Comparison of ENCODE assay signal across 9 cellular contexts in genomic region chr1:90945287-90945686, GRCh38.
"Had no signal": no experiment of that assay in that cellular context is flagged by ENCODE, and none has a peak within 500 bp of the region (broad histone marks: within the 10 kb centered on the region; RNA-seq: fewer than 3 reads in every experiment).

No MANE protein-coding gene starts in this region.

- H3K9ac ChIP-seq: GM23248 had no signal

- H3K27ac Mint-ChIP-seq: HFFc6 had no signal

- H3K9me3 ChIP-seq: HAP-1 had no signal

- H2AFZ ChIP-seq: GM23248 had no signal

- ATAC-seq: HCT116, K562 had no signal

- H3K4me3 Mint-ChIP-seq: HFFc6 had no signal

- H3K9me3 Mint-ChIP-seq: HFFc6 had no signal

- DNase-seq: GM23248, GOT3, H7, HFFc6, IMR-90 had no signal

- H3K27ac ChIP-seq: GM23248, HL-60 had no signal

- H3K4me3 ChIP-seq: GM23248, HAP-1, K562 had no signal

- FAIRE-seq: K562 had no signal
